24 cellular contexts compared by ENCODE assay signal in genomic region chr10:7449063-7449695, GRCh38. TPM values are rescaled to one million over a fixed set of nuclear protein-coding genes. Genes with fewer than 3 reads are reported as not detected.
DNase-seq lines count a peak whose midpoint lies in the region; ATAC-seq and TF ChIP-seq lines count a peak whose summit lies in the region.
"Had no signal": no experiment of that assay in that cellular context is flagged by ENCODE, and none has a peak within 500 bp of the region (broad histone marks: within the 10 kb centered on the region; RNA-seq: fewer than 3 reads in every experiment).

No MANE protein-coding gene starts in this region.

- H3K4me3 ChIP-seq in mammary epithelial cell (replicated peaks in 1 of 3; ENCODE audit: insufficient read depth in 1 of 3, low read depth in 2 of 3, low read length in 3 of 3), result no peak overlapping the region
- H3K4me3 ChIP-seq in endodermal cell (ENCODE audit: low read length), result peak overlapping the region; percentile 6
- H3K4me3 ChIP-seq in mesendoderm (ENCODE audit: low read length), result no peak overlapping the region
- H3K4me3 ChIP-seq: HAP-1, Peyer's patch had no signal

- H3K27ac ChIP-seq in mammary epithelial cell (ENCODE audit: insufficient read depth, low read depth, low read length), result no peak overlapping the region
- no peak overlapping the region for H3K27ac ChIP-seq in endodermal cell (ENCODE audit: low read depth, low read length)
- H3K27ac ChIP-seq in mesendoderm (ENCODE audit: low read depth, low read length), result no peak overlapping the region
- H3K27ac ChIP-seq: HL-60, Peyer's patch had no signal

- intact Hi-C loops in mammary epithelial cell (cut with micrococcal nuclease), result no loop called here
- intact Hi-C loops in MCF 10A (cut with micrococcal nuclease), result no loop called here

- peaks cover 13% of the 10 kb centered on the region for H3K9me3 Mint-ChIP-seq in MCF 10A (ENCODE audit: unreplicated experiment)
- peaks cover 34% of the 10 kb centered on the region for H3K9me3 Mint-ChIP-seq in endodermal cell

- no peaks in the 10 kb centered on the region for H3K27me3 Mint-ChIP-seq in MCF 10A (ENCODE audit: insufficient read depth, unreplicated experiment)
- H3K27me3 Mint-ChIP-seq in endodermal cell (ENCODE audit: insufficient read depth), result peaks cover 5% of the 10 kb centered on the region

- no peak overlapping the region for H3K56ac ChIP-seq in mesendoderm (ENCODE audit: low read length)

- no peak overlapping the region for H3K23ac ChIP-seq in mesendoderm (ENCODE audit: low read length)

- H2AFZ ChIP-seq in mammary epithelial cell (ENCODE audit: low read depth, low read length), result no peak overlapping the region

- H2BK120ac ChIP-seq in mesendoderm (ENCODE audit: low read depth, low read length), result no peak overlapping the region

- CTCF ChIA-PET in mammary epithelial cell (lab: Charles Lee; ENCODE audit: low non-redundant PET), result no interaction called here
- CTCF ChIA-PET in MCF 10A (lab: Yijun Ruan, JAX), result interaction anchor here (0.6 to 1.0 kb wide), 3 partner anchors 13 to 1903 kb away, joined by 3 read pairs; no protein-coding TSS in a partner anchor

- dilution Hi-C loops in mammary epithelial cell (cut with HindIII; ENCODE audit: low sequenced_read_pairs), result no loop called here

- 63% methylated on average over 4 of the region's 4 CpGs for WGBS in mammary epithelial cell (ENCODE audit: low coverage, missing lambda C conversion rate)
- WGBS in endodermal cell (ENCODE audit: insufficient coverage in 1 of 2, insufficient read length in 1 of 2), 2 experiments, result 93% methylated on average over 4 of the region's 4 CpGs; no CpG with 5 or more reads in 1 of the 2 experiments
- WGBS in mesendoderm (ENCODE audit: extremely low coverage, insufficient coverage, low lambda C conversion rate), result no CpG with 5 or more reads among the region's 4 CpGs

- ATAC-seq in GM21576 (IDR thresholded peaks at IDR 0.05; ENCODE audit: unreplicated experiment), result no peak
- no peak for ATAC-seq in HG03159 (IDR thresholded peaks at IDR 0.05; ENCODE audit: unreplicated experiment)

- H2BK15ac ChIP-seq in mesendoderm (replicated peaks; ENCODE audit: low read depth), result no peak overlapping the region

- H3K36me3 ChIP-seq in mammary epithelial cell (ENCODE audit: insufficient read depth, low read length), result no peaks in the 10 kb centered on the region
- H3K36me3 ChIP-seq in endodermal cell (ENCODE audit: control insufficient read depth, insufficient read depth, low read length), result no peaks in the 10 kb centered on the region
- H3K36me3 ChIP-seq in mesendoderm (ENCODE audit: control insufficient read depth, insufficient read depth, low read length), result no peaks in the 10 kb centered on the region
- H3K36me3 ChIP-seq: HAP-1, Peyer's patch had no signal

- no peak overlapping the region for H4K5ac ChIP-seq in mesendoderm (ENCODE audit: low read length)

- no peak overlapping the region for H3K18ac ChIP-seq in mesendoderm (ENCODE audit: low read length)

- DNase-seq in mammary epithelial cell, result peak; percentile 8
- DNase-seq in MCF 10A (ENCODE audit: unreplicated experiment), result no peak
- DNase-seq in NAMALWA (ENCODE audit: low spot score), result peak; percentile 16
- DNase-seq in endodermal cell, result no peak
- DNase-seq in mesendoderm, result peak; percentile 27
- no peak for DNase-seq in LoVo (ENCODE audit: low spot score)
- DNase-seq: Calu3, DMS79 treated with DMSO at 0.1 percent for 48 hours, GF-D8, MM.1S, NCI-H1048, NCI-H1417, NCI-H1694 treated with DMSO at 0.1 percent for 48 hours, NCI-H2081, NCI-H226, NCI-H510A, NCI-H69, OCI-M1, Peyer's patch, SHP77 treated with DMSO at 0.1 percent for 48 hours had no signal

- H3K9me3 ChIP-seq in mammary epithelial cell (replicated peaks; ENCODE audit: insufficient read depth, low read length) (peaks cover 15% of the 10 kb centered on the region), endodermal cell (ENCODE audit: control insufficient read depth, low read length) (peaks cover 28% of the 10 kb centered on the region)
- H3K9me3 ChIP-seq: HAP-1 had no signal

- BruUV-seq in mammary epithelial cell (replicated peaks; lab: Mats Ljungman, UMichigan) (no TSS peak), MCF 10A (replicated peaks; lab: Mats Ljungman, UMichigan) (no TSS peak)

- in situ Hi-C loops in mammary epithelial cell (cut with MboI; ENCODE audit: low sequenced_read_pairs in 2 of 2), result no loop called here

- no peak overlapping the region for H2BK5ac ChIP-seq in mesendoderm (ENCODE audit: low read length)

- no peak overlapping the region for H4K8ac ChIP-seq in mesendoderm (ENCODE audit: low read depth, low read length)

- no peaks in the 10 kb centered on the region for H3K79me1 ChIP-seq in mesendoderm (ENCODE audit: low read length)

- no peaks in the 10 kb centered on the region for H3K27me3 ChIP-seq in mammary epithelial cell (ENCODE audit: insufficient read depth, low read length)
- no peaks in the 10 kb centered on the region for H3K27me3 ChIP-seq in endodermal cell (ENCODE audit: control insufficient read depth, insufficient read depth, low read length, poor library complexity, severe bottlenecking)
- no peaks in the 10 kb centered on the region for H3K27me3 ChIP-seq in mesendoderm (ENCODE audit: insufficient read depth, low read length, poor library complexity)
- H3K27me3 ChIP-seq: Peyer's patch had no signal

- no peaks in the 10 kb centered on the region for H3K36me3 Mint-ChIP-seq in MCF 10A (ENCODE audit: insufficient read depth, unreplicated experiment)
- H3K36me3 Mint-ChIP-seq in endodermal cell (ENCODE audit: low read depth), result peaks cover 2% of the 10 kb centered on the region

- H4K20me1 ChIP-seq in mammary epithelial cell (ENCODE audit: insufficient read depth, low read length), result no peaks in the 10 kb centered on the region

- H3K4me2 ChIP-seq in mammary epithelial cell (ENCODE audit: insufficient read depth, low read depth, low read length) (no peak overlapping the region), mesendoderm (ENCODE audit: low read length) (no peak overlapping the region)

- POLR2A ChIA-PET in MCF 10A (lab: Yijun Ruan, JAX), result interaction anchor here (0.5 kb wide), 1 partner anchor 453 kb away, joined by 3 read pairs; no protein-coding TSS in a partner anchor

- H3K4me1 ChIP-seq in mammary epithelial cell (ENCODE audit: insufficient read depth, low read length) (no peaks in the 10 kb centered on the region), endodermal cell (ENCODE audit: control insufficient read depth, insufficient read depth, low read length) (no peaks in the 10 kb centered on the region), mesendoderm (ENCODE audit: control insufficient read depth, low read depth, low read length) (no peaks in the 10 kb centered on the region)
- H3K4me1 ChIP-seq: HAP-1 had no signal

- H3K79me2 ChIP-seq in mammary epithelial cell (ENCODE audit: insufficient read depth, low read length), result no peaks in the 10 kb centered on the region
- H3K79me2 ChIP-seq in mesendoderm (ENCODE audit: control insufficient read depth, insufficient read depth, low read length), result no peaks in the 10 kb centered on the region

- no peaks in the 10 kb centered on the region for H3K4me1 Mint-ChIP-seq in MCF 10A (ENCODE audit: insufficient read depth, unreplicated experiment)
- no peaks in the 10 kb centered on the region for H3K4me1 Mint-ChIP-seq in endodermal cell

- H3K4me3 Mint-ChIP-seq in MCF 10A (ENCODE audit: unreplicated experiment) (no peak overlapping the region), endodermal cell (no peak overlapping the region)

- no peak overlapping the region for H3K9ac ChIP-seq in mammary epithelial cell (ENCODE audit: insufficient read depth, low read length)
- no peak overlapping the region for H3K9ac ChIP-seq in endodermal cell (ENCODE audit: extremely low read depth, low read length, poor library complexity, severe bottlenecking)
- H3K9ac ChIP-seq in mesendoderm (ENCODE audit: low read length), result no peak overlapping the region

- TF ChIP-seq CTCF in mammary epithelial cell (conservative IDR thresholded peaks at IDR 0.05 in 1 of 2, IDR thresholded peaks at IDR 0.05 in 1 of 2; ENCODE audit: extremely low read depth in 1 of 2, insufficient read depth in 1 of 2, low read depth in 1 of 2, low read length in 2 of 2), result no peak
- TF ChIP-seq CTCF in MCF 10A (IDR thresholded peaks at IDR 0.05; ENCODE audit: unreplicated experiment), result no peak
- no peak for TF ChIP-seq CTCF in endodermal cell (conservative IDR thresholded peaks at IDR 0.05)

- H3K4ac ChIP-seq in mesendoderm (ENCODE audit: low read depth, low read length), result no peak overlapping the region

- no peak overlapping the region for H3K27ac Mint-ChIP-seq in MCF 10A (ENCODE audit: low read depth, unreplicated experiment)
- no peak overlapping the region for H3K27ac Mint-ChIP-seq in endodermal cell

- no peak overlapping the region for H2AK5ac ChIP-seq in mesendoderm (ENCODE audit: low read length)

RNA-seq across cellular contexts. Expression of gene SFMBT2, which starts 38.3 kb away (rescaled TPM):
- total RNA-seq in mammary epithelial cell, result 1 to 10 TPM; 1.5 to 2.2 TPM
- 0.09 TPM for polyA plus RNA-seq in mammary epithelial cell
- not detected for polyA minus RNA-seq in mammary epithelial cell
- total RNA-seq in MCF 10A (2022), result 5.8 and 7.4 TPM in 2 replicates
- 1 to 10 TPM; 3.9 to 5.3 TPM for total RNA-seq in endodermal cell
- 3.0 TPM for polyA plus RNA-seq in endodermal cell (2013, experiment 1 of 2)
- 2.6 TPM for polyA plus RNA-seq in endodermal cell (2013, experiment 2 of 2)
- polyA plus RNA-seq in mesendoderm (2013, experiment 1 of 2), result 1.1 TPM
- 1.0 TPM for polyA plus RNA-seq in mesendoderm (2013, experiment 2 of 2)

Comparison
In these comparisons a context has a peak if more than half of its experiments do, and no peak if none do; other contexts are left out.
1. DNase-seq: peak in mammary epithelial cell (single experiment), NAMALWA (single experiment) and mesendoderm (single experiment); none in MCF 10A (single experiment), endodermal cell (single experiment) and LoVo (single experiment).